In genomic region chr14:49926803-49927202, GRCh38 we compare ENCODE assay signal across 16 cellular contexts. TPM values are rescaled to one million over a fixed set of nuclear protein-coding genes. Genes with fewer than 3 reads are reported as not detected.
DNase-seq lines count a peak whose midpoint lies in the region; ATAC-seq and TF ChIP-seq lines count a peak whose summit lies in the region.
"Had no signal": no experiment of that assay in that cellular context is flagged by ENCODE, and none has a peak within 500 bp of the region (broad histone marks: within the 10 kb centered on the region; RNA-seq: fewer than 3 reads in every experiment).

No MANE protein-coding gene starts in this region.

- dilution Hi-C loops in mammary epithelial cell (cut with HindIII; ENCODE audit: low sequenced_read_pairs) = no loop called here

- H3K4me2 ChIP-seq in mammary epithelial cell (ENCODE audit: insufficient read depth, low read depth, low read length) = no peak overlapping the region

- TF ChIP-seq CTCF in mammary epithelial cell (conservative IDR thresholded peaks at IDR 0.05 in 1 of 2, IDR thresholded peaks at IDR 0.05 in 1 of 2; ENCODE audit: extremely low read depth in 1 of 2, insufficient read depth in 1 of 2, low read depth in 1 of 2, low read length in 2 of 2) (no peak), MCF 10A (IDR thresholded peaks at IDR 0.05; ENCODE audit: unreplicated experiment) (no peak), epithelial cell of esophagus (IDR thresholded peaks at IDR 0.05; ENCODE audit: insufficient read depth, low read depth, low read length, missing control alignments) (no peak)

- in situ Hi-C loops in mammary epithelial cell (cut with MboI; ENCODE audit: low sequenced_read_pairs in 2 of 2) = no loop called here

- POLR2A ChIA-PET in MCF 10A (lab: Yijun Ruan, JAX) = interaction anchor here (0.6 kb wide), 1 partner anchor 21 kb away, joined by 4 read pairs; no protein-coding TSS in a partner anchor

- peaks cover 6% of the 10 kb centered on the region for H3K4me1 Mint-ChIP-seq in MCF 10A (ENCODE audit: insufficient read depth, unreplicated experiment)

- intact Hi-C loops in mammary epithelial cell (cut with micrococcal nuclease) = no loop called here
- intact Hi-C loops in MCF 10A (cut with micrococcal nuclease) = no loop called here

- H3K4me3 ChIP-seq in mammary epithelial cell (replicated peaks in 1 of 3; ENCODE audit: insufficient read depth in 1 of 3, low read depth in 2 of 3, low read length in 3 of 3) (no peak overlapping the region), epithelial cell of esophagus (ENCODE audit: low read length) (no peak overlapping the region)
- H3K4me3 ChIP-seq: HAP-1 had no signal

- H3K79me2 ChIP-seq in mammary epithelial cell (ENCODE audit: insufficient read depth, low read length) = no peaks in the 10 kb centered on the region

- no peaks in the 10 kb centered on the region for H3K9me3 ChIP-seq in mammary epithelial cell (replicated peaks; ENCODE audit: insufficient read depth, low read length)
- H3K9me3 ChIP-seq: HAP-1 had no signal

- CTCF ChIA-PET in mammary epithelial cell (lab: Charles Lee; ENCODE audit: low non-redundant PET) (interaction anchor here (0.7 kb wide), 1 partner anchor 46 kb away, joined by 18 read pairs; no protein-coding TSS in a partner anchor), MCF 10A (lab: Yijun Ruan, JAX) (interaction anchor here (0.7 kb wide), 1 partner anchor 340 kb away, joined by 4 read pairs; no protein-coding TSS in a partner anchor)

- ATAC-seq in HG03097 (IDR thresholded peaks at IDR 0.05; ENCODE audit: low FRiP score, unreplicated experiment) = no peak
- ATAC-seq: CD8-positive, alpha-beta T cell had no signal

- no peaks in the 10 kb centered on the region for H3K36me3 ChIP-seq in mammary epithelial cell (ENCODE audit: insufficient read depth, low read length)
- H3K36me3 ChIP-seq: HAP-1 had no signal

- no peak overlapping the region for H3K4me3 Mint-ChIP-seq in MCF 10A (ENCODE audit: unreplicated experiment)
- H3K4me3 Mint-ChIP-seq: CD14-positive monocyte; CD8-positive, alpha-beta T cell had no signal

- no TSS peak for BruUV-seq in mammary epithelial cell (replicated peaks; lab: Mats Ljungman, UMichigan)
- BruUV-seq in MCF 10A (replicated peaks; lab: Mats Ljungman, UMichigan) = no TSS peak

- no peak overlapping the region for H3K9ac ChIP-seq in mammary epithelial cell (ENCODE audit: insufficient read depth, low read length)

- 77% methylated on average over 2 of the region's 2 CpGs for WGBS in mammary epithelial cell (ENCODE audit: low coverage, missing lambda C conversion rate)

- no peaks in the 10 kb centered on the region for H4K20me1 ChIP-seq in mammary epithelial cell (ENCODE audit: insufficient read depth, low read length)

- H3K27me3 ChIP-seq in mammary epithelial cell (ENCODE audit: insufficient read depth, low read length) = no peaks in the 10 kb centered on the region

- peak; percentile 10 for DNase-seq in DMS53 (lab: John Stamatoyannopoulos, UW)
- no peak for DNase-seq in DMS53 treated with DMSO at 0.1 percent for 48 hours (lab: John Stamatoyannopoulos, UW; ENCODE audit: unreplicated experiment)
- no peak for DNase-seq in mammary epithelial cell
- DNase-seq in MCF 10A (ENCODE audit: unreplicated experiment) = no peak
- DNase-seq in epithelial cell of esophagus (ENCODE audit: low read depth) = peak; percentile 41
- no peak for DNase-seq in globus pallidus (ENCODE audit: low spot score)
- DNase-seq in HuH-7.5 (ENCODE audit: low spot score) = no peak
- DNase-seq: CD8-positive, alpha-beta T cell; COR-L47; DMS153; GF-D8 had no signal

- no peak overlapping the region for H3K27ac ChIP-seq in mammary epithelial cell (ENCODE audit: insufficient read depth, low read depth, low read length)
- H3K27ac ChIP-seq: 22Rv1, HL-60 had no signal

- H3K27ac Mint-ChIP-seq in MCF 10A (ENCODE audit: low read depth, unreplicated experiment) = no peak overlapping the region
- H3K27ac Mint-ChIP-seq: CD8-positive, alpha-beta T cell had no signal

- H3K9me3 Mint-ChIP-seq in MCF 10A (ENCODE audit: unreplicated experiment) = no peaks in the 10 kb centered on the region
- H3K9me3 Mint-ChIP-seq: CD8-positive, alpha-beta T cell had no signal

- H3K36me3 Mint-ChIP-seq in MCF 10A (ENCODE audit: insufficient read depth, unreplicated experiment) = no peaks in the 10 kb centered on the region
- H3K36me3 Mint-ChIP-seq: CD14-positive monocyte; CD8-positive, alpha-beta T cell had no signal

- peak overlapping the region; percentile 4 for H2AFZ ChIP-seq in mammary epithelial cell (ENCODE audit: low read depth, low read length)

- no peaks in the 10 kb centered on the region for H3K27me3 Mint-ChIP-seq in MCF 10A (ENCODE audit: insufficient read depth, unreplicated experiment)

- no peaks in the 10 kb centered on the region for H3K4me1 ChIP-seq in mammary epithelial cell (ENCODE audit: insufficient read depth, low read length)

RNA-seq across cellular contexts. Expression of gene ARF6, which starts 33.9 kb away (rescaled TPM):
- 100 to 1,000 TPM in 1 of 2 donors, 10 to 100 TPM in 1; 85.5 to 132 TPM for total RNA-seq in mammary epithelial cell
- polyA plus RNA-seq in mammary epithelial cell = 58.3 TPM
- polyA minus RNA-seq in mammary epithelial cell = 88.5 TPM
- total RNA-seq in MCF 10A (2022) = 111 and 112 TPM in 2 replicates

Comparison
In these comparisons a context has a peak if more than half of its experiments do, and no peak if none do; other contexts are left out.
1. DNase-seq: peak in DMS53 (single experiment) and epithelial cell of esophagus (single experiment); none in DMS53 treated with DMSO at 0.1 percent for 48 hours (single experiment), mammary epithelial cell (single experiment), MCF 10A (single experiment), globus pallidus (single experiment) and HuH-7.5 (single experiment).